In the genomic region with DNA sequence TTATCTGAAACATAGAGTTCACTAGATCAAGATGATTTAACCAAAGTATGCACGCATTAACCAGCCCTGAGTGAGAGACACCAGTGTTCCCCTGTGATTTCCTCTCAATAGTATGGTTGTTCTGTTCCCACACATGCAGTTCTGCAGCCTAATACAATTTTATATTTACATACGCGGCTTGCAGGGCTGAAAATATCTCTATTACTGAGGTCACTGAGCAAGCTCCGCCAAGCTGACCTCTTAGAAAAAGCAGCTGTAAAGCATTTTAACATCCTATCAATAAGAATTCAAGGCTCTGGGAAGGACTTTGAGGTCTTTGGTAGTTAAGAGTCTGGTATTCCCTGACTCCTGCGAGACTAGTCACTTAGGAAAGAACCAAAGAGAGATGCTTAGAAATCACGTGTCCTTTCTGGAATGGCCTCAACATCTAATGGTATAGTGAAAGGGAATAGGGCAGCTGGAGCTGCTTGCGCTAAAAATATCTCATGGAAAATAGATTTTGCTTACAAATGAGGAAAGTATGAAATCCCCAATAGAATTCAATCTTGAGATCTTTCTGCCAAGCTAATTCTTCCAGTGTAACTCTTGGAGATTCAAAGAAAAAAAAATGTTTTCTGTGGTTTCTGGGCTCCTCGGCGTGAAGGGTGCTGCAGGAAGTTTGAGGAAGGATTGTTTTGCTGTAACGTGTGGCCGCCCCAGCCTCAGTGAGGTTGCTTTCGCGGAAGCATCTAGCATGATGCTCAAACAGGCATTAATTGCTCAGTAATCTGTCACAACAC, we compare ENCODE assay signal across 8 cellular contexts. TPM values are rescaled to one million over a fixed set of nuclear protein-coding genes. Genes with fewer than 3 reads are reported as not detected.
DNase-seq lines count a peak whose midpoint lies in the region; ATAC-seq, FAIRE-seq and TF ChIP-seq lines count a peak whose summit lies in the region.

No MANE protein-coding gene starts in this region.

- H3K36me3 ChIP-seq in IMR-90 (ENCODE audit: control insufficient read depth, insufficient read depth, low read length) (no peaks in the 10 kb centered on the region), keratinocyte (ENCODE audit: control insufficient read depth in 2 of 2, extremely low read depth in 1 of 2, insufficient read depth in 2 of 2, low read length in 2 of 2) (no peaks in the 10 kb centered on the region), tibial artery (no peaks in the 10 kb centered on the region)

- CTCF ChIA-PET in IMR-90 (lab: Yijun Ruan, JAX): interaction anchor here (1.1 kb wide), 1 partner anchor 11 kb away, joined by 3 read pairs; no protein-coding TSS in a partner anchor
- CTCF ChIA-PET in activated naive CD4-positive, alpha-beta T cell treated with anti-CD3 and anti-CD28 coated beads, Interleukin-2, amount 10 ng/mL, durations not matched to agents 7 days and 5 days (lab: Charles Lee): interaction anchor here (0.6 to 1.3 kb wide), 3 partner anchors 34 to 1618 kb away, joined by 3 to 7 read pairs (median 3); no protein-coding TSS in a partner anchor

- H3K4me1 ChIP-seq in IMR-90 (ENCODE audit: control insufficient read depth, insufficient read depth, low read length): peaks cover 13% of the 10 kb centered on the region
- peaks cover 7% of the 10 kb centered on the region for H3K4me1 ChIP-seq in keratinocyte (ENCODE audit: control insufficient read depth, extremely low read depth, insufficient read depth, low read length)
- peaks cover 0 to 34% (median 5%) of the 10 kb centered on the region in 4 donors for H3K4me1 ChIP-seq in tibial artery

- peak overlapping the region; percentile 91 for H3K27ac Mint-ChIP-seq in activated naive CD4-positive, alpha-beta T cell treated with anti-CD3 and anti-CD28 coated beads, Interleukin-2, amount 10 ng/mL, durations not matched to agents 7 days and 5 days

- H4K20me1 ChIP-seq in IMR-90 (ENCODE audit: insufficient read depth, low read length) (no peaks in the 10 kb centered on the region), keratinocyte (ENCODE audit: control insufficient read depth, extremely low read depth, insufficient read depth, low read length) (no peaks in the 10 kb centered on the region)

- H3K14ac ChIP-seq in IMR-90 (replicated peaks; ENCODE audit: low read depth, low read length): peak overlapping the region; percentile 94

- H3K27me3 ChIP-seq in IMR-90 (ENCODE audit: control insufficient read depth, insufficient read depth, low read length) (no peaks in the 10 kb centered on the region), keratinocyte (ENCODE audit: control insufficient read depth, extremely low read depth, insufficient read depth, low read length) (no peaks in the 10 kb centered on the region), tibial artery (no peaks in the 10 kb centered on the region)

- H3K4me3 ChIP-seq in IMR-90 (ENCODE audit: insufficient read depth, low read depth, low read length): peak overlapping the region; percentile 33; the same call in 1 of the 2 replicates
- H3K4me3 ChIP-seq in keratinocyte (ENCODE audit: control insufficient read depth in 2 of 3, extremely low read depth in 1 of 3, insufficient read depth in 2 of 3, low read depth in 1 of 3, low read length in 3 of 3): peak overlapping the region in 2 of 3 experiments; percentile 13 to 34
- H3K4me3 ChIP-seq in tibial artery: peak overlapping the region; percentile 47 to 51

- H3K18ac ChIP-seq in IMR-90 (ENCODE audit: low read depth, low read length): peak overlapping the region; percentile 87

- BruUV-seq in IMR-90 (replicated peaks; lab: Mats Ljungman, UMichigan): no TSS peak

- peak overlapping the region; percentile 48 for H3K4me3 Mint-ChIP-seq in activated naive CD4-positive, alpha-beta T cell treated with anti-CD3 and anti-CD28 coated beads, Interleukin-2, amount 10 ng/mL, durations not matched to agents 7 days and 5 days

- peak overlapping the region; percentile 71; the same call in 1 of the 2 replicates for H2AK5ac ChIP-seq in IMR-90 (ENCODE audit: low read depth, low read length)

- H3K9me3 ChIP-seq in IMR-90 (ENCODE audit: control insufficient read depth, insufficient read depth, low read length): no peaks in the 10 kb centered on the region
- no peaks in the 10 kb centered on the region for H3K9me3 ChIP-seq in keratinocyte (ENCODE audit: control insufficient read depth, low read depth, low read length)
- no peaks in the 10 kb centered on the region for H3K9me3 ChIP-seq in tibial artery

- H4K5ac ChIP-seq in IMR-90 (ENCODE audit: low read depth, low read length): peak overlapping the region; percentile 95

- H3K27me3 Mint-ChIP-seq in activated naive CD4-positive, alpha-beta T cell treated with anti-CD3 and anti-CD28 coated beads, Interleukin-2, amount 10 ng/mL, durations not matched to agents 7 days and 5 days: no peaks in the 10 kb centered on the region

- H3K27ac ChIP-seq in IMR-90 (ENCODE audit: insufficient read depth, low read length): peak overlapping the region; percentile 97
- H3K27ac ChIP-seq in keratinocyte (ENCODE audit: control insufficient read depth, insufficient read depth, low read length): no peak overlapping the region
- peak overlapping the region; percentile 83 to 85 for H3K27ac ChIP-seq in tibial artery

- peak overlapping the region; percentile 90 for H3K56ac ChIP-seq in IMR-90 (ENCODE audit: extremely low read depth, insufficient read depth, low read length)

- H3K79me2 ChIP-seq in keratinocyte (ENCODE audit: control insufficient read depth, insufficient read depth, low read length): no peaks in the 10 kb centered on the region

- ATAC-seq in IMR-90 (ENCODE audit: low read depth): peak; percentile 80
- ATAC-seq in GM18520 (IDR thresholded peaks at IDR 0.05; ENCODE audit: unreplicated experiment): no peak

- DNase-seq in stimulated activated CD4-positive, alpha-beta T cell treated with anti-CD3 and anti-CD28 coated beads, Interleukin-15, amount 100 ng/mL, for 24 hours: peak; percentile 42
- no peak for DNase-seq in stimulated activated CD4-positive, alpha-beta T cell treated with anti-CD3 and anti-CD28 coated beads, Interleukin-12 subunit alpha, Interleukin-12 subunit beta, amount 100 ng/mL, for 4 hours
- DNase-seq in IMR-90: peak; percentile 85
- DNase-seq in activated naive CD4-positive, alpha-beta T cell treated with anti-CD3 and anti-CD28 coated beads, Interleukin-2, amount 10 ng/mL, durations not matched to agents 7 days and 5 days: peak; percentile 67
- DNase-seq in keratinocyte (ENCODE audit: low read depth, low spot score): no peak
- DNase-seq in tibial artery: no peak
- DNase-seq in dermis blood vessel endothelial cell: no peak

- in situ Hi-C loops in IMR-90 (cut with MboI; ENCODE audit: low sequenced_read_pairs): no loop called here

- H3K9me1 ChIP-seq in IMR-90 (ENCODE audit: insufficient read depth, low read length): peaks cover 4% of the 10 kb centered on the region; the same call in 1 of the 2 replicates
- H3K9me1 ChIP-seq in keratinocyte (ENCODE audit: control insufficient read depth, extremely low read depth, insufficient read depth, low read length): no peaks in the 10 kb centered on the region

- 8% methylated on average over 4 of the region's 13 CpGs; no CpG with 5 or more reads in 1 of the 2 experiments for WGBS in IMR-90 (ENCODE audit: extremely low coverage in 2 of 2, insufficient read length in 1 of 2), 2 experiments

- peaks cover 59% of the 10 kb centered on the region for H3K36me3 Mint-ChIP-seq in activated naive CD4-positive, alpha-beta T cell treated with anti-CD3 and anti-CD28 coated beads, Interleukin-2, amount 10 ng/mL, durations not matched to agents 7 days and 5 days

- POLR2A ChIA-PET in IMR-90 (lab: Charles Lee; ENCODE audit: unreplicated experiment): interaction anchor here (0.5 kb wide), 1 partner anchor 674 kb away, joined by 3 read pairs; no protein-coding TSS in a partner anchor

- peak overlapping the region; percentile 39 to 85; a peak in 3 of 4 replicates for H4K8ac ChIP-seq in IMR-90 (ENCODE audit: low read depth in 2 of 2, low read length in 2 of 2)

- peak overlapping the region; percentile 93 for H2BK120ac ChIP-seq in IMR-90 (ENCODE audit: low read depth, low read length)

- H3K4me2 ChIP-seq in IMR-90 (ENCODE audit: low read depth, low read length) (peak overlapping the region; percentile 94), keratinocyte (ENCODE audit: control insufficient read depth, extremely low read depth, insufficient read depth, low read depth, low read length) (peak overlapping the region; percentile 67)

- no peak for TF ChIP-seq RAD21 in IMR-90 (IDR thresholded peaks at IDR 0.05; ENCODE audit: low read length)

- TF ChIP-seq CTCF in IMR-90 (conservative IDR thresholded peaks at IDR 0.05; ENCODE audit: low read depth, low read length): no peak
- no peak for TF ChIP-seq CTCF in keratinocyte (optimal IDR thresholded peaks at IDR 0.05 in 1 of 3, IDR thresholded peaks at IDR 0.05 in 1 of 3, conservative IDR thresholded peaks at IDR 0.05 in 1 of 3; ENCODE audit: extremely low read depth in 1 of 3, insufficient read depth in 2 of 3, low read length in 3 of 3)
- no peak for TF ChIP-seq CTCF in tibial artery (IDR thresholded peaks at IDR 0.05)

- H2AFZ ChIP-seq in IMR-90 (replicated peaks; ENCODE audit: low read length, poor library complexity): peak overlapping the region; percentile 82
- H2AFZ ChIP-seq in keratinocyte (ENCODE audit: control insufficient read depth, low read length): peak overlapping the region; percentile 67

- H3K23ac ChIP-seq in IMR-90 (ENCODE audit: low read depth, low read length): peak overlapping the region; percentile 90

- H3K4me1 Mint-ChIP-seq in activated naive CD4-positive, alpha-beta T cell treated with anti-CD3 and anti-CD28 coated beads, Interleukin-2, amount 10 ng/mL, durations not matched to agents 7 days and 5 days: peaks cover 83% of the 10 kb centered on the region

- H3K79me1 ChIP-seq in IMR-90 (ENCODE audit: low read depth in 1 of 2, low read length in 2 of 2): peaks cover 8 to 36% of the 10 kb centered on the region in 2 experiments; a peak in 3 of 4 replicates

- peak overlapping the region; percentile 64; the same call in 2 of the 3 replicates for H2BK15ac ChIP-seq in IMR-90 (ENCODE audit: low read depth, low read length)

- peak; percentile 33; the same call in 1 of the 2 replicates for TF ChIP-seq POLR2A in IMR-90 (IDR thresholded peaks at IDR 0.05; ENCODE audit: low read depth, low read length)

- H3K9ac ChIP-seq in IMR-90 (ENCODE audit: low read depth, low read length) (peak overlapping the region; percentile 79), keratinocyte (ENCODE audit: control insufficient read depth, extremely low read depth, insufficient read depth, low read length) (no peak overlapping the region)

- peak overlapping the region; percentile 66 for H2BK20ac ChIP-seq in IMR-90 (ENCODE audit: low read depth, low read length)

- FAIRE-seq in keratinocyte (lab: Jason Lieb, UNC): peak; percentile 23

- H4K91ac ChIP-seq in IMR-90 (ENCODE audit: insufficient read depth, low read depth, low read length): peak overlapping the region; percentile 81

- H2AK9ac ChIP-seq in IMR-90 (replicated peaks; ENCODE audit: low read depth, low read length, poor library complexity): no peak overlapping the region

- peak overlapping the region; percentile 78 for H3K4ac ChIP-seq in IMR-90 (ENCODE audit: low read depth, low read length)

- dilution Hi-C loops in IMR-90 (cut with HindIII; ENCODE audit: low sequenced_read_pairs, unreplicated experiment) (no loop called here), keratinocyte (cut with MboI; ENCODE audit: extremely low pct_ligation_motif_present, low sequenced_read_pairs) (no loop called here)

- H2BK5ac ChIP-seq in IMR-90 (ENCODE audit: low read depth, low read length, poor library complexity, severe bottlenecking): peak overlapping the region; percentile 93

- H3K9me3 Mint-ChIP-seq in activated naive CD4-positive, alpha-beta T cell treated with anti-CD3 and anti-CD28 coated beads, Interleukin-2, amount 10 ng/mL, durations not matched to agents 7 days and 5 days: peaks cover 2% of the 10 kb centered on the region

- intact Hi-C loops in IMR-90 (cut with micrococcal nuclease) (no loop called here), tibial artery (cut with DNase I; ENCODE audit: low total_unique reads) (loop anchor here (5.0 to 10.0 kb wide), 2 partner anchors 46 to 88 kb away; no protein-coding TSS in a partner anchor)

RNA-seq across cellular contexts. Expression of a gene that starts 59.2 kb away (rescaled TPM):
- 63.6 and 75.3 TPM in 2 replicates for total RNA-seq in IMR-90 (2012; rRNA removed)
- polyA plus RNA-seq in IMR-90 (2012; rRNA removed): 46.7 and 58.6 TPM in 2 replicates
- 15.4 and 38.0 TPM in 2 replicates for polyA plus RNA-seq in IMR-90 (2012; cell fraction: cytosol; rRNA removed)
- polyA plus RNA-seq in IMR-90 (2012; cell fraction: nucleus; rRNA removed; ENCODE audit: low replicate concordance): 38.5 and 130 TPM in 2 replicates
- polyA plus RNA-seq in keratinocyte: 1.0 to 2.5 TPM (median 1.4 TPM) in 3 replicates
- polyA plus RNA-seq in keratinocyte (2011; ENCODE audit: low read depth): 0.27 TPM
- polyA plus RNA-seq in keratinocyte (2011; cell fraction: cytosol; rRNA removed): 0.21 and 0.29 TPM in 2 replicates
- polyA plus RNA-seq in keratinocyte (2011; cell fraction: nucleus; rRNA removed): 0.80 and 1.8 TPM in 2 replicates
- polyA plus RNA-seq in keratinocyte (2012; ENCODE audit: low replicate concordance): 0.01 and 0.58 TPM in 2 replicates
- 1.2 to 2.7 TPM (median 1.5 TPM) in 3 replicates for polyA minus RNA-seq in keratinocyte
- polyA minus RNA-seq in keratinocyte (2011; cell fraction: cytosol; rRNA and poly(A)+ RNA removed): 4.0 TPM
- 1.3 and 1.6 TPM in 2 replicates for polyA minus RNA-seq in keratinocyte (2011; cell fraction: nucleus; rRNA and poly(A)+ RNA removed)
- 4.1 and 5.3 TPM in 2 replicates for total RNA-seq in dermis blood vessel endothelial cell

Comparison
In these comparisons a context has a peak if more than half of its experiments do, and no peak if none do; other contexts are left out.
1. DNase-seq: peak in stimulated activated CD4-positive, alpha-beta T cell treated with anti-CD3 and anti-CD28 coated beads, Interleukin-15, amount 100 ng/mL, for 24 hours (single experiment), IMR-90 (single experiment) and activated naive CD4-positive, alpha-beta T cell treated with anti-CD3 and anti-CD28 coated beads, Interleukin-2, amount 10 ng/mL, durations not matched to agents 7 days and 5 days (single experiment); none in stimulated activated CD4-positive, alpha-beta T cell treated with anti-CD3 and anti-CD28 coated beads, Interleukin-12 subunit alpha, Interleukin-12 subunit beta, amount 100 ng/mL, for 4 hours (single experiment), keratinocyte (single experiment), tibial artery (0 of 2) and dermis blood vessel endothelial cell (single experiment).
2. RNA of a gene that starts 59.2 kb away (total RNA-seq): 63.6 to 75.3 TPM in IMR-90; 4.1 to 5.3 TPM in dermis blood vessel endothelial cell; every median in the first group is over 10 times any median in the second.
3. Peak in every context shown above with its lines, with median percentiles within 50 percentile points of each other: H3K4me3 ChIP-seq.